In the genomic region with DNA sequence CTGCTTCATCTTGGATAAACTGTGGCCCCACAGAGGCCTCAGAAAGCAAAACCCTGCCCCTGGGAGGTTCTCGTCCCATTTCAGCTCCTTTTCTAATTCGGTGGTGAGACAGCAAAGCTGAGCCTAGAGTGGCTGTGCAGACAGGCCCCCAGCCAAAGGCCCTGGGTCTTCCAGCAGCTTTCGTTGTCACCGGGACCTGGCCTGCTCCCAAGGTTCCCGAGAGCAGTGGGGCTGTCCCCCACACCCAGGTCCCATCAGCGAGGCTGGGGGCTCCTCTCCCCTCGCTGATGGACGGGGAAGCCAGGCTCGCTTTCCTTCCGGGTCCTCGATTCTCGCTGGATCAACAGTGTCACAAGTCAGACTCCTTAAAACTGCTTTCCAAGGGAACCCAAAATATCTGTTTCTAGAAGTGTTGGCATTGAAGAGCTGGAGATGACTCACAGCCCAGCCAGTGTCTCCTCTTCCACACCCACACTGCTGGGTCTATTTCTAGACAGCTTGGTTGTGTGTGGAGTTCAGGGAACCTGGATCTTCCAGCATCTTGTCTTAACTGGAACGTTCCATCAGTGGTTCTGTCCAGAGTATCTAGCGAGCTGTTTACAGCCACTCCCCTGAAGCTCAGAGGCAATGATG, we compare ENCODE assay signal across 16 cellular contexts. TPM values are rescaled to one million over a fixed set of nuclear protein-coding genes. Genes with fewer than 3 reads are reported as not detected.
DNase-seq lines count a peak whose midpoint lies in the region; FAIRE-seq and TF ChIP-seq lines count a peak whose summit lies in the region.
"Had no signal": no experiment of that assay in that cellular context is flagged by ENCODE, and none has a peak within 500 bp of the region (broad histone marks: within the 10 kb centered on the region; RNA-seq: fewer than 3 reads in every experiment).

No MANE protein-coding gene starts in this region.

- H3K9me2 ChIP-seq in OCI-LY7 (ENCODE audit: insufficient read depth, low read length), result no peaks in the 10 kb centered on the region

- H3K79me2 ChIP-seq in mammary epithelial cell (ENCODE audit: insufficient read depth, low read length), result no peaks in the 10 kb centered on the region
- H3K79me2 ChIP-seq in OCI-LY7 (ENCODE audit: insufficient read depth, low read depth, low read length), result no peaks in the 10 kb centered on the region

- H2AFZ ChIP-seq in mammary epithelial cell (ENCODE audit: low read depth, low read length) (no peak overlapping the region), OCI-LY7 (ENCODE audit: low read length) (no peak overlapping the region)

- WGBS in mammary epithelial cell (ENCODE audit: low coverage, missing lambda C conversion rate), result 72% methylated on average over 12 of the region's 14 CpGs

- H3K4me1 ChIP-seq in mammary epithelial cell (ENCODE audit: insufficient read depth, low read length) (peaks cover 2% of the 10 kb centered on the region), OCI-LY7 (ENCODE audit: insufficient read depth, low read length, poor library complexity, severe bottlenecking) (no peaks in the 10 kb centered on the region)

- POLR2A ChIA-PET in AG04450 (lab: Yijun Ruan, JAX) (no interaction called here), OCI-LY7 (lab: Charles Lee) (no interaction called here)

- peaks cover 8% of the 10 kb centered on the region; the same call in 1 of the 2 replicates for H3K9me3 ChIP-seq in AG04450 (ENCODE audit: control insufficient read depth, insufficient read depth, low read length)
- no peaks in the 10 kb centered on the region for H3K9me3 ChIP-seq in mammary epithelial cell (replicated peaks; ENCODE audit: insufficient read depth, low read length)
- H3K9me3 ChIP-seq in OCI-LY7 (ENCODE audit: low read length), result no peaks in the 10 kb centered on the region
- H3K9me3 ChIP-seq: stomach had no signal

- H3K4me2 ChIP-seq in mammary epithelial cell (ENCODE audit: insufficient read depth, low read depth, low read length), result no peak overlapping the region
- no peak overlapping the region for H3K4me2 ChIP-seq in OCI-LY7 (ENCODE audit: low read length)

- BruUV-seq in mammary epithelial cell (replicated peaks; lab: Mats Ljungman, UMichigan) (no TSS peak), OCI-LY7 (replicated peaks; lab: Mats Ljungman, UMichigan) (no TSS peak)

- H3K9ac ChIP-seq in mammary epithelial cell (ENCODE audit: insufficient read depth, low read length), result no peak overlapping the region

- DNase-seq in AG04450 (ENCODE audit: low read depth, low spot score) (peak; percentile 10), HTR-8/SVneo (ENCODE audit: insufficient read length, low spot score) (no peak), mammary epithelial cell (peak; percentile 23), kidney glomerular epithelial cell (lab: John Stamatoyannopoulos, UW) (peak; percentile 6), NCI-H446 treated with DMSO at 0.1 percent for 48 hours (lab: John Stamatoyannopoulos, UW) (no peak), OCI-LY7 (ENCODE audit: low spot score) (no peak), G401 (ENCODE audit: low spot score) (no peak), UCSD-AML1 (lab: John Stamatoyannopoulos, UW; ENCODE audit: unreplicated experiment) (no peak)
- DNase-seq: activated CD8-positive, alpha-beta memory T cell treated with anti-CD3 and anti-CD28 coated beads, Interleukin-2, amount 50 U/mL, for 48 hours; AML-193; erythroblast; GF-D8; left colon; NCI-H1930; stimulated activated CD4-positive, alpha-beta T cell treated with anti-CD3 and anti-CD28 coated beads, Interleukin-2, amount 100 ng/mL, for 48 hours; stomach had no signal

- H3K36me3 ChIP-seq in mammary epithelial cell (ENCODE audit: insufficient read depth, low read length) (no peaks in the 10 kb centered on the region), OCI-LY7 (ENCODE audit: insufficient read depth, low read length) (no peaks in the 10 kb centered on the region)
- H3K36me3 ChIP-seq: stomach had no signal

- intact Hi-C loops in mammary epithelial cell (cut with micrococcal nuclease) (no loop called here), OCI-LY7 (cut with micrococcal nuclease; ENCODE audit: unreplicated experiment) (no loop called here)

- H3K27ac ChIP-seq in AG04450 (ENCODE audit: low read depth, low read length) (no peak overlapping the region), mammary epithelial cell (ENCODE audit: insufficient read depth, low read depth, low read length) (no peak overlapping the region), OCI-LY7 (ENCODE audit: low read depth, low read length, poor library complexity, severe bottlenecking) (no peak overlapping the region)
- H3K27ac ChIP-seq: stomach had no signal

- in situ Hi-C loops in mammary epithelial cell (cut with MboI; ENCODE audit: low sequenced_read_pairs in 2 of 2), result no loop called here
- in situ Hi-C loops in G401 (cut with HindIII; ENCODE audit: low sequenced_read_pairs), result no loop called here

- H3K4me3 ChIP-seq in AG04450 (ENCODE audit: low read depth, low read length) (no peak overlapping the region), mammary epithelial cell (replicated peaks in 1 of 3; ENCODE audit: insufficient read depth in 1 of 3, low read depth in 2 of 3, low read length in 3 of 3) (no peak overlapping the region), OCI-LY7 (ENCODE audit: low read depth, low read length, poor library complexity, severe bottlenecking) (no peak overlapping the region)
- H3K4me3 ChIP-seq: stomach had no signal

- TF ChIP-seq CTCF in AG04450 (IDR thresholded peaks at IDR 0.05; ENCODE audit: low read depth, low read length), result no peak
- no peak for TF ChIP-seq CTCF in mammary epithelial cell (conservative IDR thresholded peaks at IDR 0.05 in 1 of 2, IDR thresholded peaks at IDR 0.05 in 1 of 2; ENCODE audit: extremely low read depth in 1 of 2, insufficient read depth in 1 of 2, low read depth in 1 of 2, low read length in 2 of 2)
- TF ChIP-seq CTCF in OCI-LY7 (conservative IDR thresholded peaks at IDR 0.05; ENCODE audit: low read length), result no peak

- dilution Hi-C loops in mammary epithelial cell (cut with HindIII; ENCODE audit: low sequenced_read_pairs), result no loop called here

- peak; percentile 16 for FAIRE-seq in HTR-8/SVneo (lab: Jason Lieb, UNC)

- CTCF ChIA-PET in AG04450 (lab: Charles Lee), result interaction anchor here (1.4 kb wide), 1 partner anchor 151 kb away, joined by 5 read pairs; no protein-coding TSS in a partner anchor
- CTCF ChIA-PET in mammary epithelial cell (lab: Charles Lee; ENCODE audit: low non-redundant PET), result no interaction called here
- CTCF ChIA-PET in OCI-LY7 (lab: Charles Lee; ENCODE audit: unreplicated experiment), result no interaction called here

- H3K27me3 ChIP-seq in AG04450 (ENCODE audit: control insufficient read depth, insufficient read depth, low read length), result peaks cover 6% of the 10 kb centered on the region
- no peaks in the 10 kb centered on the region for H3K27me3 ChIP-seq in mammary epithelial cell (ENCODE audit: insufficient read depth, low read length)

- H4K20me1 ChIP-seq in mammary epithelial cell (ENCODE audit: insufficient read depth, low read length) (no peaks in the 10 kb centered on the region), OCI-LY7 (ENCODE audit: insufficient read depth, low read length) (no peaks in the 10 kb centered on the region)

RNA-seq across cellular contexts. Expression of gene RRP1, which starts 35.0 kb away (rescaled TPM):
- polyA plus RNA-seq in AG04450 (2011; rRNA removed) (8.2 and 10.6 TPM in 2 replicates), mammary epithelial cell (21.9 TPM)
- 8.5 and 12.2 TPM in 2 replicates for polyA minus RNA-seq in AG04450 (2011; rRNA and poly(A)+ RNA removed)
- total RNA-seq in mammary epithelial cell (10 to 100 TPM; 20.7 to 40.8 TPM), OCI-LY7 (2022) (46.1 and 55.0 TPM in 2 replicates)
- 134 TPM for polyA minus RNA-seq in mammary epithelial cell
- total RNA-seq in OCI-LY7 (2014; rRNA removed; shearing (Covaris generic)), result 45.2 and 50.3 TPM in 2 replicates
- total RNA-seq in G401 (2014; rRNA removed; shearing (Covaris generic)), result 38.6 and 51.2 TPM in 2 replicates

RNA-seq across cellular contexts. Expression of gene AGPAT3, which starts 40.7 kb away (rescaled TPM):
- 36.1 and 47.2 TPM in 2 replicates for polyA plus RNA-seq in AG04450 (2011; rRNA removed)
- polyA minus RNA-seq in AG04450 (2011; rRNA and poly(A)+ RNA removed), result 56.4 and 67.6 TPM in 2 replicates
- 10 to 100 TPM; 32.5 to 35.8 TPM for total RNA-seq in mammary epithelial cell
- polyA plus RNA-seq in mammary epithelial cell, result 13.1 TPM
- 49.0 TPM for polyA minus RNA-seq in mammary epithelial cell
- total RNA-seq in OCI-LY7 (2014; rRNA removed; shearing (Covaris generic)), result 9.2 and 10.3 TPM in 2 replicates
- 27.0 and 33.4 TPM in 2 replicates for total RNA-seq in OCI-LY7 (2022)
- total RNA-seq in G401 (2014; rRNA removed; shearing (Covaris generic)), result 5.3 and 14.7 TPM in 2 replicates

RNA-seq across cellular contexts. Expression of gene CSTB, which starts 48.3 kb away (rescaled TPM):
- polyA plus RNA-seq in AG04450 (2011; rRNA removed) (54.3 and 62.0 TPM in 2 replicates), mammary epithelial cell (148 TPM)
- 29.1 and 31.3 TPM in 2 replicates for polyA minus RNA-seq in AG04450 (2011; rRNA and poly(A)+ RNA removed)
- total RNA-seq in mammary epithelial cell (10 to 100 TPM; 10.7 to 78.9 TPM), OCI-LY7 (2022) (26.7 and 33.3 TPM in 2 replicates)
- polyA minus RNA-seq in mammary epithelial cell, result 31.7 TPM
- 12.5 and 15.6 TPM in 2 replicates for total RNA-seq in OCI-LY7 (2014; rRNA removed; shearing (Covaris generic))
- total RNA-seq in G401 (2014; rRNA removed; shearing (Covaris generic)), result 8.9 and 10.0 TPM in 2 replicates

Comparison
In these comparisons a context has a peak if more than half of its experiments do, and no peak if none do; other contexts are left out.
1. DNase-seq: peak in AG04450 (single experiment), mammary epithelial cell (single experiment) and kidney glomerular epithelial cell (single experiment); none in HTR-8/SVneo (single experiment), NCI-H446 treated with DMSO at 0.1 percent for 48 hours (single experiment), OCI-LY7 (single experiment), G401 (single experiment) and UCSD-AML1 (single experiment).